In genomic region chr15:62732078-62732477, GRCh38 we compare ENCODE assay signal across 13 cellular contexts.
DNase-seq lines count a peak whose midpoint lies in the region; ATAC-seq and TF ChIP-seq lines count a peak whose summit lies in the region.
"Had no signal": no experiment of that assay in that cellular context is flagged by ENCODE, and none has a peak within 500 bp of the region (broad histone marks: within the 10 kb centered on the region; RNA-seq: fewer than 3 reads in every experiment).

No MANE protein-coding gene starts in this region.

- H3K4me3 ChIP-seq in esophagus muscularis mucosa (no peak overlapping the region), Peyer's patch (no peak overlapping the region)
- H3K4me3 ChIP-seq: BLaER1 treated with 17β-estradiol and CSF1 and Interleukin-3, amounts not matched to agents 10 nM and 100 nM had no signal

- TF ChIP-seq CTCF in esophagus muscularis mucosa (IDR thresholded peaks at IDR 0.05) (no peak), omental fat pad (IDR thresholded peaks at IDR 0.05) (no peak), Peyer's patch (IDR thresholded peaks at IDR 0.05) (no peak)

- WGBS in esophagus muscularis mucosa, result 97% methylated on average over 3 of the region's 3 CpGs

- peaks cover 0 to 41% (median 14%) of the 10 kb centered on the region in 4 donors for H3K36me3 ChIP-seq in esophagus muscularis mucosa
- H3K36me3 ChIP-seq in Peyer's patch, result peaks cover 0 to 10% (median 0%) of the 10 kb centered on the region in 3 donors

- H3K27me3 ChIP-seq in esophagus muscularis mucosa, result no peaks in the 10 kb centered on the region
- H3K27me3 ChIP-seq in Peyer's patch, result no peaks in the 10 kb centered on the region
- H3K27me3 ChIP-seq: BLaER1 treated with 17β-estradiol and CSF1 and Interleukin-3, amounts not matched to agents 10 nM and 100 nM had no signal

- H3K9me3 ChIP-seq in esophagus muscularis mucosa (no peaks in the 10 kb centered on the region), Peyer's patch (no peaks in the 10 kb centered on the region)

- TF ChIP-seq POLR2A in esophagus muscularis mucosa (IDR thresholded peaks at IDR 0.05; ENCODE audit: low read depth), result no peak
- TF ChIP-seq POLR2A in Peyer's patch (IDR thresholded peaks at IDR 0.05), result no peak

- intact Hi-C loops in esophagus muscularis mucosa (cut with DNase I), result no loop called here

- H3K4me1 ChIP-seq in esophagus muscularis mucosa (no peaks in the 10 kb centered on the region), Peyer's patch (no peaks in the 10 kb centered on the region)

- no peak for TF ChIP-seq EP300 in esophagus muscularis mucosa (IDR thresholded peaks at IDR 0.05)

- DNase-seq in GM03348 (ENCODE audit: low spot score) (peak; percentile 29), NCI-H226 (peak; percentile 34), esophagus muscularis mucosa (ENCODE audit: extremely low spot score) (peak; percentile 2), omental fat pad (ENCODE audit: low spot score) (no peak), Peyer's patch (no peak)
- no peak for DNase-seq in NK-92 treated with Interleukin-12 subunit alpha and Interleukin-12 subunit beta, amount 100 ng/mL, for 24 hours (lab: John Stamatoyannopoulos, UW)
- DNase-seq: EL, H9, NCI-H1092 treated with DMSO at 0.1 percent for 48 hours, NCI-H1694 treated with DMSO at 0.1 percent for 48 hours, Right ventricle myocardium superior had no signal

- H3K27ac ChIP-seq in esophagus muscularis mucosa (replicated peaks in 1 of 4) (no peak overlapping the region), Peyer's patch (no peak overlapping the region)
- H3K27ac ChIP-seq: BLaER1 treated with 17β-estradiol and CSF1 and Interleukin-3, amounts not matched to agents 10 nM and 100 nM had no signal

- ATAC-seq in omental fat pad (ENCODE audit: low FRiP score) (peak; percentile 68), HG03354 (IDR thresholded peaks at IDR 0.05; ENCODE audit: poor library complexity, severe bottlenecking, unreplicated experiment) (no peak)

Comparison
In these comparisons a context has a peak if more than half of its experiments do, and no peak if none do; other contexts are left out.
1. DNase-seq: peak in GM03348 (single experiment), NCI-H226 (single experiment) and esophagus muscularis mucosa (single experiment); none in omental fat pad (single experiment), NK-92 treated with Interleukin-12 subunit alpha and Interleukin-12 subunit beta, amount 100 ng/mL, for 24 hours (single experiment) and Peyer's patch (0 of 3).